In genomic region chr4:95672811-95673210, GRCh38 we compare ENCODE assay signal across 29 cellular contexts.
"Had no signal": no experiment of that assay in that cellular context is flagged by ENCODE, and none has a peak within 500 bp of the region (broad histone marks: within the 10 kb centered on the region; RNA-seq: fewer than 3 reads in every experiment).

No MANE protein-coding gene starts in this region.

- H3K4me3 ChIP-seq: ascending aorta, breast epithelium, cardiac muscle cell, colonic mucosa, gastroesophageal sphincter, heart right ventricle had no signal

- H3K36me3 Mint-ChIP-seq: activated naive CD4-positive, alpha-beta T cell treated with anti-CD3 and anti-CD28 coated beads, Interleukin-2, amount 10 ng/mL, durations not matched to agents 7 days and 5 days; activated naive CD4-positive, alpha-beta T cell treated with anti-CD3 and anti-CD28 coated beads, Interleukin-2, amount 50 U/mL, for 72 hours; activated naive CD8-positive, alpha-beta T cell treated with anti-CD3 and anti-CD28 coated beads, Interleukin-2, amount 10 ng/mL, durations not matched to agents 7 days and 5 days; brain had no signal

- H3K9me3 ChIP-seq: ascending aorta, breast epithelium, colonic mucosa, gastroesophageal sphincter had no signal

- H3K36me3 ChIP-seq: ascending aorta, breast epithelium, cardiac muscle cell, colonic mucosa, gastroesophageal sphincter, heart right ventricle had no signal

- DNase-seq: activated CD4-positive, alpha-beta memory T cell treated with anti-CD3 and anti-CD28 coated beads, Interleukin-2, amount 10 ng/mL, durations not matched to agents 7 days and 5 days; activated CD4-positive, alpha-beta T cell treated with anti-CD3 and anti-CD28 coated beads for 36 hours; activated CD4-positive, alpha-beta T cell treated with anti-CD3 and anti-CD28 coated beads, Interleukin-2, amount 10 ng/mL, durations not matched to agents 7 days and 5 days; activated CD4-positive, alpha-beta T cell treated with anti-CD3 and anti-CD28 coated beads, Interleukin-2, amount 50 U/mL, for 4 hours; activated CD4-positive, CD25-positive, alpha-beta regulatory T cell; activated CD4-positive, CD25-positive, alpha-beta regulatory T cell treated with anti-CD3 and anti-CD28 coated beads, Interleukin-2, amount 50 U/mL, for 72 hours; activated CD8-positive, alpha-beta memory T cell treated with anti-CD3 and anti-CD28 coated beads, Interleukin-2, amount 50 U/mL, for 48 hours; activated gamma-delta T cell; activated naive CD4-positive, alpha-beta T cell; activated naive CD4-positive, alpha-beta T cell treated with anti-CD3 and anti-CD28 coated beads, Interleukin-2, amount 10 ng/mL, durations not matched to agents 7 days and 5 days; activated naive CD8-positive, alpha-beta T cell treated with anti-CD3 and anti-CD28 coated beads, Interleukin-2, amount 10 ng/mL, durations not matched to agents 7 days and 5 days; activated T-cell treated with anti-CD3 and anti-CD28 coated beads for 4 hours; activated T-cell treated with anti-CD3 and anti-CD28 coated beads, Interleukin-2, amount 50 U/mL, for 24 hours; activated T-cell treated with anti-CD3 and anti-CD28 coated beads, Interleukin-2, amount 50 U/mL, for 72 hours; central memory CD4-positive, alpha-beta T cell; cerebellar nuclear complex; colonic mucosa; effector CD8-positive, alpha-beta T cell; foreskin fibroblast; heart right ventricle; T-helper 2 cell had no signal

- ATAC-seq: activated CD4-positive, alpha-beta T cell treated with anti-CD3 and anti-CD28 coated beads for 36 hours; activated naive CD4-positive, alpha-beta T cell treated with anti-CD3 and anti-CD28 coated beads, Interleukin-2, amount 50 U/mL, for 72 hours; activated T-cell treated with anti-CD3 and anti-CD28 coated beads, Interleukin-2, amount 50 U/mL, for 72 hours; esophagus mucosa; gastroesophageal sphincter; heart right ventricle had no signal

- H3K9me3 Mint-ChIP-seq: activated CD4-positive, alpha-beta T cell treated with anti-CD3 and anti-CD28 coated beads, Interleukin-2, amount 10 ng/mL, durations not matched to agents 7 days and 5 days; activated naive CD4-positive, alpha-beta T cell treated with anti-CD3 and anti-CD28 coated beads, Interleukin-2, amount 10 ng/mL, durations not matched to agents 7 days and 5 days had no signal

- FAIRE-seq: endometrium had no signal

- H3K4me1 ChIP-seq: ascending aorta, breast epithelium, colonic mucosa, gastroesophageal sphincter, heart right ventricle had no signal

- H3K27me3 ChIP-seq: ascending aorta, breast epithelium, cardiac muscle cell, colonic mucosa, gastroesophageal sphincter, heart right ventricle had no signal

- H3K27ac Mint-ChIP-seq: activated CD4-positive, alpha-beta memory T cell treated with anti-CD3 and anti-CD28 coated beads, Interleukin-2, amount 10 ng/mL, durations not matched to agents 7 days and 5 days; activated CD4-positive, alpha-beta T cell treated with anti-CD3 and anti-CD28 coated beads for 36 hours; activated CD4-positive, alpha-beta T cell treated with anti-CD3 and anti-CD28 coated beads, Interleukin-2, amount 10 ng/mL, durations not matched to agents 7 days and 5 days; activated naive CD4-positive, alpha-beta T cell treated with anti-CD3 and anti-CD28 coated beads, Interleukin-2, amount 10 ng/mL, durations not matched to agents 7 days and 5 days; activated naive CD4-positive, alpha-beta T cell treated with anti-CD3 and anti-CD28 coated beads, Interleukin-2, amount 50 U/mL, for 72 hours; activated naive CD8-positive, alpha-beta T cell treated with anti-CD3 and anti-CD28 coated beads, Interleukin-2, amount 10 ng/mL, durations not matched to agents 7 days and 5 days; activated T-cell treated with anti-CD3 and anti-CD28 coated beads, Interleukin-2, amount 50 U/mL, for 24 hours; activated T-cell treated with anti-CD3 and anti-CD28 coated beads, Interleukin-2, amount 50 U/mL, for 72 hours; brain had no signal

- H3K27me3 Mint-ChIP-seq: activated CD4-positive, alpha-beta memory T cell treated with anti-CD3 and anti-CD28 coated beads, Interleukin-2, amount 10 ng/mL, durations not matched to agents 7 days and 5 days; activated CD4-positive, alpha-beta T cell treated with anti-CD3 and anti-CD28 coated beads, Interleukin-2, amount 10 ng/mL, durations not matched to agents 7 days and 5 days; activated naive CD4-positive, alpha-beta T cell treated with anti-CD3 and anti-CD28 coated beads, Interleukin-2, amount 10 ng/mL, durations not matched to agents 7 days and 5 days; activated naive CD8-positive, alpha-beta T cell treated with anti-CD3 and anti-CD28 coated beads, Interleukin-2, amount 10 ng/mL, durations not matched to agents 7 days and 5 days; activated T-cell treated with anti-CD3 and anti-CD28 coated beads, Interleukin-2, amount 50 U/mL, for 24 hours; brain had no signal

- H3K4me1 Mint-ChIP-seq: activated CD4-positive, alpha-beta memory T cell treated with anti-CD3 and anti-CD28 coated beads, Interleukin-2, amount 10 ng/mL, durations not matched to agents 7 days and 5 days; activated CD4-positive, alpha-beta T cell treated with anti-CD3 and anti-CD28 coated beads for 36 hours; activated CD4-positive, alpha-beta T cell treated with anti-CD3 and anti-CD28 coated beads, Interleukin-2, amount 10 ng/mL, durations not matched to agents 7 days and 5 days; activated naive CD4-positive, alpha-beta T cell treated with anti-CD3 and anti-CD28 coated beads, Interleukin-2, amount 10 ng/mL, durations not matched to agents 7 days and 5 days; activated naive CD8-positive, alpha-beta T cell treated with anti-CD3 and anti-CD28 coated beads, Interleukin-2, amount 10 ng/mL, durations not matched to agents 7 days and 5 days; brain had no signal

- H3K27ac ChIP-seq: ascending aorta, breast epithelium, cardiac muscle cell, colonic mucosa, gastroesophageal sphincter, heart right ventricle had no signal

- H3K4me3 Mint-ChIP-seq: activated CD4-positive, alpha-beta memory T cell treated with anti-CD3 and anti-CD28 coated beads, Interleukin-2, amount 10 ng/mL, durations not matched to agents 7 days and 5 days; activated CD4-positive, alpha-beta T cell treated with anti-CD3 and anti-CD28 coated beads for 36 hours; activated CD4-positive, alpha-beta T cell treated with anti-CD3 and anti-CD28 coated beads, Interleukin-2, amount 10 ng/mL, durations not matched to agents 7 days and 5 days; activated naive CD4-positive, alpha-beta T cell treated with anti-CD3 and anti-CD28 coated beads, Interleukin-2, amount 10 ng/mL, durations not matched to agents 7 days and 5 days; activated naive CD8-positive, alpha-beta T cell treated with anti-CD3 and anti-CD28 coated beads, Interleukin-2, amount 10 ng/mL, durations not matched to agents 7 days and 5 days; activated T-cell treated with anti-CD3 and anti-CD28 coated beads, Interleukin-2, amount 50 U/mL, for 24 hours; activated T-cell treated with anti-CD3 and anti-CD28 coated beads, Interleukin-2, amount 50 U/mL, for 72 hours; brain had no signal
